1 cellular context compared by ENCODE assay signal in the genomic region with DNA sequence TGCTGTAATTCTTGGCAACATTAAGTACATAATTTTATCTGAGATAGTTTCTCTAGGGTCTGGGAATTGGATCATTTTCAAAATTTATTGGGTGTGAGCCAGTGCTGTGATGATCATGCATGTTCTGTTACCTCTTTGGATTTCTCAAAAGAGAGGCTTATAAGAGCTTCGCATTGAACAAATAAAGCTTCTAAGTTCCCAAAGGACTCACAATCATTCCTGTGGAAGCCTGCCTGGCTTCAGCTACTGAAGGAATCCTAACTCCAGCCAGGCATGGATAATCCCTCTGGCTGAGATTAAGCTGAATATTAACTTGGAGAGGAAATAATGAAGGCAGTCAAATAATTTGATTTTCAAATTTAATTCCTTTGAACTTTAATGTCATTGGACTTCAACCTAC.
TF ChIP-seq lines count a peak whose summit lies in the region.

No MANE protein-coding gene starts in this region.

TF ChIP-seq in GM23338, 12 proteins besides CTCF, POLR2A, EP300 and RAD21 (continued from another document):
- TF ChIP-seq, protein P1, sequence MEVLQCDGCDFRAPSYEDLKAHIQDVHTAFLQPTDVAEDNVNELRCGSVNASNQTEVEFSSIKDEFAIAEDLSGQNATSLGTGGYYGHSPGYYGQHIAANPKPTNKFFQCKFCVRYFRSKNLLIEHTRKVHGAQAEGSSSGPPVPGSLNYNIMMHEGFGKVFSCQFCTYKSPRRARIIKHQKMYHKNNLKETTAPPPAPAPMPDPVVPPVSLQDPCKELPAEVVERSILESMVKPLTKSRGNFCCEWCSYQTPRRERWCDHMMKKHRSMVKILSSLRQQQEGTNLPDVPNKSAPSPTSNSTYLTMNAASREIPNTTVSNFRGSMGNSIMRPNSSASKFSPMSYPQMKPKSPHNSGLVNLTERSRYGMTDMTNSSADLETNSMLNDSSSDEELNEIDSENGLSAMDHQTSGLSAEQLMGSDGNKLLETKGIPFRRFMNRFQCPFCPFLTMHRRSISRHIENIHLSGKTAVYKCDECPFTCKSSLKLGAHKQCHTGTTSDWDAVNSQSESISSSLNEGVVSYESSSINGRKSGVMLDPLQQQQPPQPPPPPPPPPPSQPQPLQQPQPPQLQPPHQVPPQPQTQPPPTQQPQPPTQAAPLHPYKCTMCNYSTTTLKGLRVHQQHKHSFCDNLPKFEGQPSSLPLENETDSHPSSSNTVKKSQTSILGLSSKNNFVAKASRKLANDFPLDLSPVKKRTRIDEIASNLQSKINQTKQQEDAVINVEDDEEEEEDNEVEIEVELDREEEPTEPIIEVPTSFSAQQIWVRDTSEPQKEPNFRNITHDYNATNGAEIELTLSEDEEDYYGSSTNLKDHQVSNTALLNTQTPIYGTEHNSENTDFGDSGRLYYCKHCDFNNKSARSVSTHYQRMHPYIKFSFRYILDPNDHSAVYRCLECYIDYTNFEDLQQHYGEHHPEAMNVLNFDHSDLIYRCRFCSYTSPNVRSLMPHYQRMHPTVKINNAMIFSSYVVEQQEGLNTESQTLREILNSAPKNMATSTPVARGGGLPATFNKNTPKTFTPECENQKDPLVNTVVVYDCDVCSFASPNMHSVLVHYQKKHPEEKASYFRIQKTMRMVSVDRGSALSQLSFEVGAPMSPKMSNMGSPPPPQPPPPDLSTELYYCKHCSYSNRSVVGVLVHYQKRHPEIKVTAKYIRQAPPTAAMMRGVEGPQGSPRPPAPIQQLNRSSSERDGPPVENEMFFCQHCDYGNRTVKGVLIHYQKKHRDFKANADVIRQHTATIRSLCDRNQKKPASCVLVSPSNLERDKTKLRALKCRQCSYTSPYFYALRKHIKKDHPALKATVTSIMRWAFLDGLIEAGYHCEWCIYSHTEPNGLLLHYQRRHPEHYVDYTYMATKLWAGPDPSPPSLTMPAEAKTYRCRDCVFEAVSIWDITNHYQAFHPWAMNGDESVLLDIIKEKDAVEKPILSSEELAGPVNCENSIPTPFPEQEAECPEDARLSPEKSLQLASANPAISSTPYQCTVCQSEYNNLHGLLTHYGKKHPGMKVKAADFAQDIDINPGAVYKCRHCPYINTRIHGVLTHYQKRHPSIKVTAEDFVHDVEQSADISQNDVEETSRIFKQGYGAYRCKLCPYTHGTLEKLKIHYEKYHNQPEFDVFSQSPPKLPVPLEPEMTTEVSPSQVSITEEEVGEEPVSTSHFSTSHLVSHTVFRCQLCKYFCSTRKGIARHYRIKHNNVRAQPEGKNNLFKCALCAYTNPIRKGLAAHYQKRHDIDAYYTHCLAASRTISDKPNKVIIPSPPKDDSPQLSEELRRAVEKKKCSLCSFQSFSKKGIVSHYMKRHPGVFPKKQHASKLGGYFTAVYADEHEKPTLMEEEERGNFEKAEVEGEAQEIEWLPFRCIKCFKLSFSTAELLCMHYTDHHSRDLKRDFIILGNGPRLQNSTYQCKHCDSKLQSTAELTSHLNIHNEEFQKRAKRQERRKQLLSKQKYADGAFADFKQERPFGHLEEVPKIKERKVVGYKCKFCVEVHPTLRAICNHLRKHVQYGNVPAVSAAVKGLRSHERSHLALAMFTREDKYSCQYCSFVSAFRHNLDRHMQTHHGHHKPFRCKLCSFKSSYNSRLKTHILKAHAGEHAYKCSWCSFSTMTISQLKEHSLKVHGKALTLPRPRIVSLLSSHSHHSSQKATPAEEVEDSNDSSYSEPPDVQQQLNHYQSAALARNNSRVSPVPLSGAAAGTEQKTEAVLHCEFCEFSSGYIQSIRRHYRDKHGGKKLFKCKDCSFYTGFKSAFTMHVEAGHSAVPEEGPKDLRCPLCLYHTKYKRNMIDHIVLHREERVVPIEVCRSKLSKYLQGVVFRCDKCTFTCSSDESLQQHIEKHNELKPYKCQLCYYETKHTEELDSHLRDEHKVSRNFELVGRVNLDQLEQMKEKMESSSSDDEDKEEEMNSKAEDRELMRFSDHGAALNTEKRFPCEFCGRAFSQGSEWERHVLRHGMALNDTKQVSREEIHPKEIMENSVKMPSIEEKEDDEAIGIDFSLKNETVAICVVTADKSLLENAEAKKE (CRISPR knock-in tag; IDR thresholded peaks at IDR 0.05), result no peak
- TF ChIP-seq ETS1 (IDR thresholded peaks at IDR 0.05) (no peak), JUNB (IDR thresholded peaks at IDR 0.05; ENCODE audit: unreplicated experiment) (no peak)
